Comparison of ENCODE assay signal across 13 cellular contexts in the genomic region with DNA sequence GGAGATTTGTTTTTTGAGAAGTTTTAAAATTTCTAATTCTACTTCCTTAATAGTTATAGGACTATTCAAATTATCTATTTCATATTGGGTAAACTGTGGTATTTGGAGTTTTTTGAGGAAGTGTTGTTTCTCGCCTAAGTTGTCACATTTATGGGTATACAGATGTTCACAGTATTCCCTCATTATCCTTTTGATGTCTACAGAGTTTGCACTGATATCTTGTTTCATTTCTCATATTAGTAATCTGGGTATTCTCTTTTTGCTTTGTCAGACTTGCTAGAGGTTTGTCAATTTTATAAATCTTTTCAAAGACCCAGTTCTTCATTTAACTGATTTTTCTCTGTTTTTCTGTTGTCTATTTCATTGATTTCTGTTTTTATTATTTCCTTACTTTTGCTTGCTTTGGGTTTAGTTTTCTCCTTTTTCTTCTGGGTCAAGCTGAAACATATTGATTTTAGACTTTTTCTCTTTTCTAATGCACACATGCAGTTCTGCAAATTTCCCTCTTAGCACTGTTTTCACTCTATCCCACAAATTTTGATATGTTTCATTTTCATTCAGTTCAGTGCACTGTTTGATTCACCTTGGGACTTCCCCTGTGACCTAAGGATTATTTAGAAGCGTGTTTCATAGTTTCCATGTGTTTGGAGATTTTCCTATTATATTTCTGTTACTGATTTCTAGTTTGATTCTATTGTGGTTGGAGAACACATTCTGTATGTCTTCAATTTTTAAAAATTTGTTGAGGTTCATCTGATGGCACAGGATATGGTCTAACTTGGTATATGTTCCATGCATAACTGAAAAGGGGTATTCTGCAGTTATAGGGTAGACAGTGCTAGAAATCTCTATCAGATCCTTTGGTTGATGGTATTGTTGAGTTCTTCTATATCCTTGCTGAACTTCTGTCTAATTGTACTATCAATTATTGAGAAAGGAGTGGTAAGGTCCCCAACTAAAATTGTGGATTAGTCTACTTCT.
A peak's percentile ranks its signal among the peaks of the same experiment; 100 is the strongest.
DNase-seq lines count a peak whose midpoint lies in the region; ATAC-seq and TF ChIP-seq lines count a peak whose summit lies in the region.
"Had no signal": no experiment of that assay in that cellular context is flagged by ENCODE, and none has a peak within 500 bp of the region (broad histone marks: within the 10 kb centered on the region; RNA-seq: fewer than 3 reads in every experiment).

No MANE protein-coding gene starts in this region.

- H3K27ac Mint-ChIP-seq in activated naive CD8-positive, alpha-beta T cell treated with anti-CD3 and anti-CD28 coated beads for 36 hours = peak overlapping the region; percentile 73
- H3K27ac Mint-ChIP-seq in GM23338 = no peak overlapping the region

- H3K36me3 Mint-ChIP-seq in activated naive CD8-positive, alpha-beta T cell treated with anti-CD3 and anti-CD28 coated beads for 36 hours = peaks cover 26% of the 10 kb centered on the region
- peaks cover 10% of the 10 kb centered on the region; the same call in 2 of the 3 replicates for H3K36me3 Mint-ChIP-seq in GM23338 (ENCODE audit: low read depth)

- H3K27ac ChIP-seq in GM23338 (ENCODE audit: low read depth) = no peak overlapping the region
- H3K27ac ChIP-seq: SK-N-MC had no signal

- H4K20me1 ChIP-seq in GM23338 (replicated peaks; ENCODE audit: insufficient read depth) = no peaks in the 10 kb centered on the region

- H3K9me3 Mint-ChIP-seq in activated naive CD8-positive, alpha-beta T cell treated with anti-CD3 and anti-CD28 coated beads for 36 hours = peaks cover 3% of the 10 kb centered on the region
- peaks cover 5% of the 10 kb centered on the region; the same call in 2 of the 3 replicates for H3K9me3 Mint-ChIP-seq in GM23338
- H3K9me3 Mint-ChIP-seq: effector memory CD8-positive, alpha-beta T cell had no signal

- no peak overlapping the region for H2AFZ ChIP-seq in GM23338

- no peak overlapping the region for H3K4me3 Mint-ChIP-seq in activated naive CD8-positive, alpha-beta T cell treated with anti-CD3 and anti-CD28 coated beads for 36 hours
- no peak overlapping the region for H3K4me3 Mint-ChIP-seq in GM23338
- H3K4me3 Mint-ChIP-seq: CD14-positive monocyte; effector memory CD8-positive, alpha-beta T cell had no signal

- H3K27me3 ChIP-seq in GM23338 (ENCODE audit: insufficient read depth) = no peaks in the 10 kb centered on the region

- no peak overlapping the region for H3K4me2 ChIP-seq in GM23338

- H3K4me1 Mint-ChIP-seq in activated naive CD8-positive, alpha-beta T cell treated with anti-CD3 and anti-CD28 coated beads for 36 hours = peaks cover 34% of the 10 kb centered on the region
- peaks cover 19% of the 10 kb centered on the region for H3K4me1 Mint-ChIP-seq in GM23338

- no peaks in the 10 kb centered on the region for H3F3A ChIP-seq in GM23338 (replicated peaks; ENCODE audit: low read depth)

- H3K4me3 ChIP-seq in GM23338 = no peak overlapping the region
- H3K4me3 ChIP-seq: SK-N-MC had no signal

- ATAC-seq in GM18511 (IDR thresholded peaks at IDR 0.05; ENCODE audit: unreplicated experiment) (peak; percentile 64), GM19351 (IDR thresholded peaks at IDR 0.05; ENCODE audit: unreplicated experiment) (peak; percentile 81), HG02885 (IDR thresholded peaks at IDR 0.05; ENCODE audit: poor library complexity, unreplicated experiment) (peak; percentile 90), GM23338 (no peak)
- ATAC-seq: effector memory CD8-positive, alpha-beta T cell had no signal

- no peaks in the 10 kb centered on the region for H3K36me3 ChIP-seq in GM23338 (ENCODE audit: insufficient read depth)

- no peaks in the 10 kb centered on the region for H3K79me2 ChIP-seq in GM23338 (replicated peaks; ENCODE audit: insufficient read depth)

- no peak for TF ChIP-seq CTCF in GM23338 (conservative IDR thresholded peaks at IDR 0.05; ENCODE audit: low read depth in 2 of 2)

- no peak for DNase-seq in activated naive CD8-positive, alpha-beta T cell treated with anti-CD3 and anti-CD28 coated beads for 36 hours
- DNase-seq in HPDE6-E6E7 (ENCODE audit: extremely low spot score) (no peak), NCI-H2196 (lab: John Stamatoyannopoulos, UW; ENCODE audit: unreplicated experiment) (no peak), GM23338 (ENCODE audit: low spot score) (no peak)
- DNase-seq: effector memory CD8-positive, alpha-beta T cell; foreskin fibroblast; NCI-H2227 treated with DMSO at 0.1 percent for 48 hours; substantia nigra had no signal

- peaks cover 15% of the 10 kb centered on the region for H3K4me1 ChIP-seq in GM23338 (ENCODE audit: insufficient read depth)

- H3K9me2 ChIP-seq in GM23338 (ENCODE audit: insufficient read depth) = no peaks in the 10 kb centered on the region

- no peaks in the 10 kb centered on the region for H3K27me3 Mint-ChIP-seq in activated naive CD8-positive, alpha-beta T cell treated with anti-CD3 and anti-CD28 coated beads for 36 hours
- no peaks in the 10 kb centered on the region for H3K27me3 Mint-ChIP-seq in GM23338 (ENCODE audit: insufficient read depth, low read depth, poor library complexity)
- H3K27me3 Mint-ChIP-seq: effector memory CD8-positive, alpha-beta T cell had no signal

TF ChIP-seq in GM23338, 12 proteins besides CTCF, POLR2A, EP300 and RAD21 (continues in another document):
- TF ChIP-seq EZH2phosphoT487 (IDR thresholded peaks at IDR 0.05; ENCODE audit: unreplicated experiment) = no peak
- TF ChIP-seq CREB1 (CRISPR knock-in tag; IDR thresholded peaks at IDR 0.05; ENCODE audit: low read depth) = no peak
- TF ChIP-seq REST (IDR thresholded peaks at IDR 0.05; ENCODE audit: unreplicated experiment) = no peak
